ENCODE assay signal across 32 cellular contexts in the genomic region with DNA sequence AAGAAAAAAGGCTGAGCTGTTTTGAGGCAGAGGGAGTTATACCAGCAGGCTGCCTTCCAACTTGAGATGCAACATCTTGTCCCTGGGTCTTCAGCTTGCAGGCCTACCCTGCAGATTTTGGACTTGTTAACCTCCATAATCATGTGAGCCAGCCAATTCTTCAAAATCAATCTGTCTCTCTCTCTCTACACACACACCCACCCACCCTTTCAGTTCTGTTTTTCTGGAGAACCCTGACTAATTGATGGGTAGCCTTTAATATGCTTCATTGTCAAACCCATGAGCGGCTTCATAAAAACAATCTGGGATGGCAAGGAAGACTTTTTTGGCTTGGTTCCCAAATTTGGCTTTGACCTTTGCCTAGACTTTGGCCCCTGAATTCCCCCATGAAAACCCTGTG.
"Had no signal": no experiment of that assay in that cellular context is flagged by ENCODE, and none has a peak within 500 bp of the region (broad histone marks: within the 10 kb centered on the region; RNA-seq: fewer than 3 reads in every experiment).

No MANE protein-coding gene starts in this region.

- H3K4me1 ChIP-seq: adrenal gland, body of pancreas, breast epithelium had no signal

- H3K4me3 ChIP-seq: adrenal gland, body of pancreas, breast epithelium had no signal

- DNase-seq: activated B cell treated with CpG ODN at 0.5 μM for 24 hours; activated CD4-positive, alpha-beta memory T cell treated with anti-CD3 and anti-CD28 coated beads for 36 hours; activated CD4-positive, alpha-beta T cell treated with anti-CD3 and anti-CD28 coated beads for 4 hours; activated CD4-positive, alpha-beta T cell treated with anti-CD3 and anti-CD28 coated beads, Interleukin-2, amount 10 ng/mL, durations not matched to agents 24 days and 14 days; activated CD4-positive, alpha-beta T cell treated with anti-CD3 and anti-CD28 coated beads, Interleukin-2, amount 50 U/mL, for 1 hour; activated CD4-positive, alpha-beta T cell treated with anti-CD3 and anti-CD28 coated beads, Interleukin-2, amount 50 U/mL, for 4 hours; activated CD4-positive, CD25-positive, alpha-beta regulatory T cell treated with anti-CD3 and anti-CD28 coated beads, Interleukin-2, amount 50 U/mL, for 72 hours; activated CD8-positive, alpha-beta memory T cell treated with anti-CD3 and anti-CD28 coated beads, Interleukin-2, amount 50 U/mL, for 4 hours; activated CD8-positive, alpha-beta T cell treated with anti-CD3 and anti-CD28 coated beads for 36 hours; activated effector memory CD4-positive, alpha-beta T cell treated with anti-CD3 and anti-CD28 coated beads, Interleukin-2, amount 50 U/mL, for 16 hours; activated gamma-delta T cell treated with Interleukin-2 at 50 U/mL for 16 hours; activated naive CD4-positive, alpha-beta T cell; activated naive CD4-positive, alpha-beta T cell treated with anti-CD3 and anti-CD28 coated beads for 36 hours; activated naive CD4-positive, alpha-beta T cell treated with anti-CD3 and anti-CD28 coated beads, Interleukin-2, amount 50 U/mL, for 16 hours; activated naive CD8-positive, alpha-beta T cell treated with anti-CD3 and anti-CD28 coated beads for 36 hours; activated T-cell treated with anti-CD3 and anti-CD28 coated beads for 4 hours; activated T-cell treated with anti-CD3 and anti-CD28 coated beads, Interleukin-2, amount 50 U/mL, for 1 hour; activated T-cell treated with anti-CD3 and anti-CD28 coated beads, Interleukin-2, amount 50 U/mL, for 4 hours; activated T-cell treated with anti-CD3 and anti-CD28 coated beads, Interleukin-2, amount 50 U/mL, for 72 hours; adrenal gland; amniotic stem cell; aorta; body of pancreas; brain microvascular endothelial cell; central memory CD4-positive, alpha-beta T cell; T-helper 1 cell; T-helper 2 cell; T-helper 9 cell had no signal

- H3K27ac ChIP-seq: adrenal gland, body of pancreas, brain microvascular endothelial cell, breast epithelium, VCaP had no signal

- H3K9me3 ChIP-seq: adrenal gland, body of pancreas, breast epithelium had no signal

- ATAC-seq: activated CD8-positive, alpha-beta T cell treated with anti-CD3 and anti-CD28 coated beads for 36 hours; activated naive CD4-positive, alpha-beta T cell treated with anti-CD3 and anti-CD28 coated beads, Interleukin-2, amount 50 U/mL, for 72 hours; activated T-cell treated with anti-CD3 and anti-CD28 coated beads, Interleukin-2, amount 50 U/mL, for 4 hours; activated T-cell treated with anti-CD3 and anti-CD28 coated beads, Interleukin-2, amount 50 U/mL, for 72 hours; activated T-helper 17 cell treated with anti-CD3 and anti-CD28 coated beads, Interleukin-2, amount 50 U/mL, for 72 hours; body of pancreas had no signal

- H3K27me3 ChIP-seq: adrenal gland, body of pancreas, brain microvascular endothelial cell, breast epithelium had no signal

- H3K36me3 ChIP-seq: adrenal gland, brain microvascular endothelial cell, breast epithelium had no signal
